In genomic region chr19:30739394-30739793, GRCh38 we compare ENCODE assay signal across 17 cellular contexts.
A peak's percentile ranks its signal among the peaks of the same experiment; 100 is the strongest.
DNase-seq lines count a peak whose midpoint lies in the region; ATAC-seq and TF ChIP-seq lines count a peak whose summit lies in the region.
"Had no signal": no experiment of that assay in that cellular context is flagged by ENCODE, and none has a peak within 500 bp of the region (broad histone marks: within the 10 kb centered on the region; RNA-seq: fewer than 3 reads in every experiment).

No MANE protein-coding gene starts in this region.

- DNase-seq in Right ventricle myocardium superior (no peak), heart left ventricle (no peak), lower leg skin (ENCODE audit: low spot score in 2 of 2) (peak; percentile 56 to 87), tibial nerve (ENCODE audit: low spot score in 2 of 2) (peak; percentile 39 to 75), colonic mucosa (no peak), COR-L47 (lab: John Stamatoyannopoulos, UW) (no peak), NCI-H2227 (lab: John Stamatoyannopoulos, UW; ENCODE audit: unreplicated experiment) (no peak)
- DNase-seq: ACHN; BE2C; CD4-positive, alpha-beta memory T cell; DND-41; GDM1; HCEC 1CT; HFFc6 had no signal

- peak in 1 of 2 donors; percentile 31 for TF ChIP-seq EP300 in tibial nerve (IDR thresholded peaks at IDR 0.05)

- H3K9me3 ChIP-seq in heart left ventricle (no peaks in the 10 kb centered on the region), tibial nerve (no peaks in the 10 kb centered on the region), colonic mucosa (no peaks in the 10 kb centered on the region)
- H3K9me3 ChIP-seq: BE2C had no signal

- H3K27ac ChIP-seq in heart left ventricle (no peak overlapping the region), tibial nerve (no peak overlapping the region), colonic mucosa (no peak overlapping the region)
- H3K27ac ChIP-seq: C4-2B had no signal

- peak; percentile 49 for ATAC-seq in Right ventricle myocardium superior (ENCODE audit: poor library complexity)
- no peak for ATAC-seq in heart left ventricle
- ATAC-seq in SK-N-SH treated with all-trans-retinoic acid at 6 μM for 48 hours = no peak
- ATAC-seq: HepG2 had no signal

- H3K27me3 ChIP-seq in heart left ventricle (peaks cover 0 to 30% (median 4%) of the 10 kb centered on the region in 9 donors), tibial nerve (peaks cover 0 to 10% of the 10 kb centered on the region in 2 donors), colonic mucosa (no peaks in the 10 kb centered on the region)

- intact Hi-C loops in Right ventricle myocardium superior (cut with DNase I) (no loop called here), heart left ventricle (cut with DNase I) (no loop called here), lower leg skin (cut with DNase I; ENCODE audit: low total_unique reads) (no loop called here), colonic mucosa (cut with DNase I) (no loop called here)

- H3K36me3 ChIP-seq in heart left ventricle = no peaks in the 10 kb centered on the region
- H3K36me3 ChIP-seq in tibial nerve = no peaks in the 10 kb centered on the region
- no peaks in the 10 kb centered on the region for H3K36me3 ChIP-seq in colonic mucosa
- H3K36me3 ChIP-seq: BE2C had no signal

- TF ChIP-seq POLR2A in heart left ventricle (IDR thresholded peaks at IDR 0.05) (no peak), lower leg skin (IDR thresholded peaks at IDR 0.05) (no peak), tibial nerve (IDR thresholded peaks at IDR 0.05) (no peak)

- 62 to 74% (median 67%) methylated on average over 5 of the region's 5 CpGs for WGBS in heart left ventricle, 4 donors
- 62 to 72% methylated on average over 5 of the region's 5 CpGs for WGBS in lower leg skin, 2 donors
- WGBS in tibial nerve, 2 donors = 55 to 62% methylated on average over 5 of the region's 5 CpGs

- no peak overlapping the region for H3K9ac ChIP-seq in colonic mucosa (ENCODE audit: low read depth in 2 of 2, low read length in 2 of 2)

- H3K4me3 ChIP-seq in heart left ventricle (no peak overlapping the region), lower leg skin (ENCODE audit: low read depth, poor library complexity, severe bottlenecking) (no peak overlapping the region), tibial nerve (no peak overlapping the region), colonic mucosa (no peak overlapping the region)

- H3K4me1 ChIP-seq in heart left ventricle = peaks cover 0 to 7% (median 0%) of the 10 kb centered on the region in 12 donors
- H3K4me1 ChIP-seq in tibial nerve = peaks cover 0 to 21% (median 0%) of the 10 kb centered on the region in 4 donors
- no peaks in the 10 kb centered on the region for H3K4me1 ChIP-seq in colonic mucosa

- no peak for TF ChIP-seq CTCF in heart left ventricle (IDR thresholded peaks at IDR 0.05)
- TF ChIP-seq CTCF in lower leg skin (IDR thresholded peaks at IDR 0.05) = no peak
- no peak for TF ChIP-seq CTCF in tibial nerve (IDR thresholded peaks at IDR 0.05)
- no peak for TF ChIP-seq CTCF in colonic mucosa (IDR thresholded peaks at IDR 0.05)

TF ChIP-seq in SK-N-SH treated with all-trans-retinoic acid at 6 μM for 48 hours, 23 proteins besides CTCF, POLR2A, EP300 and RAD21:
- TF ChIP-seq TSHZ2 (CRISPR knock-in tag; IDR thresholded peaks at IDR 0.05) (peak; percentile 87; the same call in 1 of the 2 replicates), TOX (CRISPR knock-in tag; IDR thresholded peaks at IDR 0.05; ENCODE audit: borderline replicate concordance) (no peak), TCF4 (CRISPR knock-in tag; IDR thresholded peaks at IDR 0.05; ENCODE audit: borderline replicate concordance) (peak; percentile 93)

Comparison
In these comparisons a context has a peak if more than half of its experiments do, and no peak if none do; other contexts are left out.
1. DNase-seq: peak in lower leg skin (2 of 2) and tibial nerve (2 of 2); none in Right ventricle myocardium superior (single experiment), heart left ventricle (0 of 5), colonic mucosa (single experiment), COR-L47 (single experiment) and NCI-H2227 (single experiment).